Comparison of ENCODE assay signal across 8 cellular contexts in genomic region chr1:115099693-115100050, GRCh38. TPM values are rescaled to one million over a fixed set of nuclear protein-coding genes. Genes with fewer than 3 reads are reported as not detected.
DNase-seq lines count a peak whose midpoint lies in the region; ATAC-seq and TF ChIP-seq lines count a peak whose summit lies in the region.

No MANE protein-coding gene starts in this region.

- H3K4me3 ChIP-seq in CD4-positive, alpha-beta memory T cell (ENCODE audit: low read length in 2 of 2) = peak overlapping the region; percentile 38 to 58
- H3K4me3 ChIP-seq in IMR-90 (ENCODE audit: insufficient read depth, low read depth, low read length) = no peak overlapping the region
- peak overlapping the region; percentile 31 for H3K4me3 ChIP-seq in colonic mucosa

- BruUV-seq in IMR-90 (replicated peaks; lab: Mats Ljungman, UMichigan) = no TSS peak

- DNase-seq in CD4-positive, alpha-beta memory T cell = no peak
- DNase-seq in IMR-90 (no peak), colonic mucosa (no peak), nephron progenitor cell (no peak), NAMALWA (ENCODE audit: low spot score) (no peak)
- DNase-seq in stimulated activated naive CD4-positive, alpha-beta T cell treated with Interleukin-2 at 50 U/mL for 16 hours (lab: John Stamatoyannopoulos, UW) = no peak
- no peak for DNase-seq in stimulated activated CD8-positive, alpha-beta memory T cell treated with anti-CD3 and anti-CD28 coated beads, Interleukin-4, amount 100 ng/mL, for 48 hours

- CTCF ChIA-PET in CD4-positive, alpha-beta memory T cell (lab: Charles Lee; ENCODE audit: partially characterized antibody) = interaction anchor here (1.0 to 4.1 kb wide), 10 partner anchors 9 to 121 kb away, joined by 3 to 19 read pairs (median 4); no protein-coding TSS in a partner anchor
- CTCF ChIA-PET in IMR-90 (lab: Yijun Ruan, JAX) = interaction anchor here (0.6 to 1.2 kb wide), 3 partner anchors 9 to 65 kb away, joined by 3 read pairs; no protein-coding TSS in a partner anchor

- dilution Hi-C loops in IMR-90 (cut with HindIII; ENCODE audit: low sequenced_read_pairs, unreplicated experiment) = no loop called here

- no peaks in the 10 kb centered on the region for H3K27me3 ChIP-seq in CD4-positive, alpha-beta memory T cell (ENCODE audit: insufficient read depth, low read length)
- H3K27me3 ChIP-seq in IMR-90 (ENCODE audit: control insufficient read depth, insufficient read depth, low read length) (no peaks in the 10 kb centered on the region), colonic mucosa (no peaks in the 10 kb centered on the region)

- no peaks in the 10 kb centered on the region for H3K9me1 ChIP-seq in IMR-90 (ENCODE audit: insufficient read depth, low read length)

- no peaks in the 10 kb centered on the region for H3K79me1 ChIP-seq in IMR-90 (ENCODE audit: low read depth in 1 of 2, low read length in 2 of 2)

- no peak overlapping the region for H2BK20ac ChIP-seq in IMR-90 (ENCODE audit: low read depth, low read length)

- in situ Hi-C loops in IMR-90 (cut with MboI; ENCODE audit: low sequenced_read_pairs) = no loop called here

- H2AFZ ChIP-seq in IMR-90 (replicated peaks; ENCODE audit: low read length, poor library complexity) = no peak overlapping the region

- H2BK5ac ChIP-seq in IMR-90 (ENCODE audit: low read depth, low read length, poor library complexity, severe bottlenecking) = no peak overlapping the region

- no peak overlapping the region for H4K91ac ChIP-seq in IMR-90 (ENCODE audit: insufficient read depth, low read depth, low read length)

- no peak overlapping the region for H4K8ac ChIP-seq in IMR-90 (ENCODE audit: low read depth in 2 of 2, low read length in 2 of 2)

- peaks cover 0 to 6% of the 10 kb centered on the region in 2 donors for H3K36me3 Mint-ChIP-seq in CD4-positive, alpha-beta memory T cell
- no peaks in the 10 kb centered on the region for H3K36me3 Mint-ChIP-seq in nephron progenitor cell (ENCODE audit: low read depth)

- H2BK15ac ChIP-seq in IMR-90 (ENCODE audit: low read depth, low read length) = no peak overlapping the region

- peak; percentile 51 for ATAC-seq in IMR-90 (ENCODE audit: low read depth)
- ATAC-seq in HG02678 (IDR thresholded peaks at IDR 0.05; ENCODE audit: unreplicated experiment) = no peak

- H3K36me3 ChIP-seq in CD4-positive, alpha-beta memory T cell (ENCODE audit: insufficient read depth, low read length) = no peaks in the 10 kb centered on the region
- H3K36me3 ChIP-seq in IMR-90 (ENCODE audit: control insufficient read depth, insufficient read depth, low read length) (no peaks in the 10 kb centered on the region), colonic mucosa (no peaks in the 10 kb centered on the region)

- H3K23ac ChIP-seq in IMR-90 (ENCODE audit: low read depth, low read length) = no peak overlapping the region

- intact Hi-C loops in CD4-positive, alpha-beta memory T cell (cut with micrococcal nuclease) = loop anchor here (1.0 to 10.0 kb wide), 5 partner anchors 10 to 588 kb away; partner anchors contain the start of genes BCAS2, CSDE1, TRIM33 and TSPAN2
- intact Hi-C loops in IMR-90 (cut with micrococcal nuclease) = no loop called here
- intact Hi-C loops in colonic mucosa (cut with DNase I) = no loop called here

- no peak overlapping the region for H2AK9ac ChIP-seq in IMR-90 (replicated peaks; ENCODE audit: low read depth, low read length, poor library complexity)

- peaks cover 45 to 64% (median 54%) of the 10 kb centered on the region in 4 donors for H3K4me1 Mint-ChIP-seq in CD4-positive, alpha-beta memory T cell
- H3K4me1 Mint-ChIP-seq in nephron progenitor cell = peaks cover 31% of the 10 kb centered on the region

- no peaks in the 10 kb centered on the region for H4K20me1 ChIP-seq in IMR-90 (ENCODE audit: insufficient read depth, low read length)

- no peak overlapping the region for H3K9ac ChIP-seq in IMR-90 (ENCODE audit: low read depth, low read length)
- peak overlapping the region in 1 of 2 donors; percentile 66 for H3K9ac ChIP-seq in colonic mucosa (ENCODE audit: low read depth in 2 of 2, low read length in 2 of 2)

- peak overlapping the region; percentile 57; the same call in 1 of the 2 replicates for H3K4me2 ChIP-seq in IMR-90 (ENCODE audit: low read depth, low read length)

- H4K5ac ChIP-seq in IMR-90 (ENCODE audit: low read depth, low read length) = no peak overlapping the region

- no peak for TF ChIP-seq CTCF in IMR-90 (conservative IDR thresholded peaks at IDR 0.05; ENCODE audit: low read depth, low read length)
- TF ChIP-seq CTCF in colonic mucosa (IDR thresholded peaks at IDR 0.05) = no peak
- TF ChIP-seq CTCF in nephron progenitor cell (IDR thresholded peaks at IDR 0.05) = no peak

- no peak overlapping the region for H2BK120ac ChIP-seq in IMR-90 (ENCODE audit: low read depth, low read length)

- H3K9me3 Mint-ChIP-seq in CD4-positive, alpha-beta memory T cell = peaks cover 0 to 2% (median 0%) of the 10 kb centered on the region in 8 donors
- peaks cover 8% of the 10 kb centered on the region for H3K9me3 Mint-ChIP-seq in nephron progenitor cell

- no peak overlapping the region for H3K4ac ChIP-seq in IMR-90 (ENCODE audit: low read depth, low read length)

- peak overlapping the region; percentile 89 for H3K27ac ChIP-seq in CD4-positive, alpha-beta memory T cell (ENCODE audit: low read depth, low read length)
- no peak overlapping the region for H3K27ac ChIP-seq in IMR-90 (ENCODE audit: insufficient read depth, low read length)
- H3K27ac ChIP-seq in colonic mucosa = peak overlapping the region; percentile 66

- no peak for TF ChIP-seq POLR2A in IMR-90 (IDR thresholded peaks at IDR 0.05; ENCODE audit: low read depth, low read length)

- H3K27me3 Mint-ChIP-seq in CD4-positive, alpha-beta memory T cell = no peaks in the 10 kb centered on the region
- no peaks in the 10 kb centered on the region for H3K27me3 Mint-ChIP-seq in nephron progenitor cell (ENCODE audit: low read depth, poor library complexity)

- no peak overlapping the region for H2AK5ac ChIP-seq in IMR-90 (ENCODE audit: low read depth, low read length)

- H3K14ac ChIP-seq in IMR-90 (replicated peaks; ENCODE audit: low read depth, low read length) = no peak overlapping the region

- H3K27ac Mint-ChIP-seq in CD4-positive, alpha-beta memory T cell = peak overlapping the region; percentile 94 to 100 (median 100)
- peak overlapping the region; percentile 96 for H3K27ac Mint-ChIP-seq in nephron progenitor cell

- no peaks in the 10 kb centered on the region for H3K9me3 ChIP-seq in CD4-positive, alpha-beta memory T cell (ENCODE audit: control insufficient read depth in 1 of 2, low read length in 2 of 2)
- H3K9me3 ChIP-seq in IMR-90 (ENCODE audit: control insufficient read depth, insufficient read depth, low read length) (no peaks in the 10 kb centered on the region), colonic mucosa (no peaks in the 10 kb centered on the region)

- H3K4me1 ChIP-seq in CD4-positive, alpha-beta memory T cell (ENCODE audit: insufficient read depth, low read length) = peaks cover 40% of the 10 kb centered on the region
- H3K4me1 ChIP-seq in IMR-90 (ENCODE audit: control insufficient read depth, insufficient read depth, low read length) (peaks cover 2% of the 10 kb centered on the region; the same call in 1 of the 2 replicates), colonic mucosa (no peaks in the 10 kb centered on the region)

- H3K56ac ChIP-seq in IMR-90 (ENCODE audit: extremely low read depth, insufficient read depth, low read length) = no peak overlapping the region

- POLR2A ChIA-PET in CD4-positive, alpha-beta memory T cell (lab: Charles Lee; ENCODE audit: partially characterized antibody) = interaction anchor here (0.6 to 3.7 kb wide), 12 partner anchors 8 to 383 kb away, joined by 3 to 66 read pairs (median 6); partner anchors contain the start of genes CSDE1, NRAS and TSPAN2
- POLR2A ChIA-PET in IMR-90 (lab: Charles Lee; ENCODE audit: unreplicated experiment) = no interaction called here

- peak overlapping the region; percentile 87 to 99 (median 95) for H3K4me3 Mint-ChIP-seq in CD4-positive, alpha-beta memory T cell
- peak overlapping the region; percentile 63 for H3K4me3 Mint-ChIP-seq in nephron progenitor cell

- no CpG with 5 or more reads among the region's 1 CpG for WGBS in IMR-90 (ENCODE audit: extremely low coverage in 2 of 2, insufficient read length in 1 of 2), 2 experiments

- no peak for TF ChIP-seq RAD21 in IMR-90 (IDR thresholded peaks at IDR 0.05; ENCODE audit: low read length)

- no peak overlapping the region for H3K18ac ChIP-seq in IMR-90 (ENCODE audit: low read depth, low read length)

TF ChIP-seq in IMR-90, 13 proteins besides CTCF, POLR2A, EP300 and RAD21:
- TF ChIP-seq BHLHE40 (IDR thresholded peaks at IDR 0.05; ENCODE audit: low read depth, low read length) = 0 out of 2 replicates have a peak, but pooled peaks have one; percentile 17
- no peak for TF ChIP-seq MAZ (IDR thresholded peaks at IDR 0.05; ENCODE audit: borderline replicate concordance, low read depth, low read length)
- no peak for TF ChIP-seq CEBPB (IDR thresholded peaks at IDR 0.05; ENCODE audit: low read depth, low read length)
TF ChIP-seq in IMR-90: peak in this region for 1.

RNA-seq across cellular contexts. Expression of gene TSPAN2, which starts 10.4 kb away (rescaled TPM):
- 1 to 10 TPM; 1.3 to 3.5 TPM for total RNA-seq in CD4-positive, alpha-beta memory T cell
- polyA plus RNA-seq in CD4-positive, alpha-beta memory T cell = 10 to 100 TPM; 20.8 to 21.8 TPM
- total RNA-seq in IMR-90 (2012; rRNA removed) = 0.18 and 0.83 TPM in 2 replicates
- 0.17 and 0.60 TPM in 2 replicates for polyA plus RNA-seq in IMR-90 (2012; rRNA removed)
- 0.12 and 0.16 TPM in 2 replicates for polyA plus RNA-seq in IMR-90 (2012; cell fraction: cytosol; rRNA removed)
- polyA plus RNA-seq in IMR-90 (2012; cell fraction: nucleus; rRNA removed; ENCODE audit: low replicate concordance) = 0.31 TPM in 1 of 2 replicates, not detected in the other
- 10 to 100 TPM in 1 of 2 donors, 1 to 10 TPM in 1; 2.1 to 14.6 TPM for total RNA-seq in colonic mucosa
